Comparison of ENCODE assay signal across 32 cellular contexts in genomic region chr22:30295576-30295975, GRCh38. TPM values are rescaled to one million over a fixed set of nuclear protein-coding genes. Genes with fewer than 3 reads are reported as not detected.
A peak's percentile ranks its signal among the peaks of the same experiment; 100 is the strongest.
DNase-seq lines count a peak whose midpoint lies in the region; ATAC-seq and TF ChIP-seq lines count a peak whose summit lies in the region.
"Had no signal": no experiment of that assay in that cellular context is flagged by ENCODE, and none has a peak within 500 bp of the region (broad histone marks: within the 10 kb centered on the region; RNA-seq: fewer than 3 reads in every experiment).

No MANE protein-coding gene starts in this region.

- TF ChIP-seq EP300 in upper lobe of left lung (IDR thresholded peaks at IDR 0.05): no peak

- POLR2A ChIA-PET in naive thymus-derived CD4-positive, alpha-beta T cell (lab: Charles Lee): interaction anchor here (0.6 to 32.8 kb wide), 4 partner anchors 25 to 296 kb away, joined by 3 to 1265 read pairs (median 6); partner anchors contain the start of genes CCDC157, PES1, SEC14L2 and SF3A1
- POLR2A ChIA-PET in Caco-2 (lab: Charles Lee): no interaction called here

- H3K36me3 ChIP-seq in KOPT-K1 (ENCODE audit: insufficient read depth, low read length) (peaks cover 95% of the 10 kb centered on the region), upper lobe of left lung (peaks cover 28 to 85% (median 68%) of the 10 kb centered on the region in 4 donors), Caco-2 (ENCODE audit: control insufficient read depth, insufficient read depth, low read length) (peaks cover 3% of the 10 kb centered on the region)
- peaks cover 0 to 71% (median 26%) of the 10 kb centered on the region in 3 experiments for H3K36me3 ChIP-seq in naive thymus-derived CD4-positive, alpha-beta T cell (ENCODE audit: control insufficient read depth in 2 of 3, insufficient read depth in 3 of 3, low read length in 3 of 3)
- H3K36me3 ChIP-seq: SJCRH30 had no signal

- H3K36me3 Mint-ChIP-seq in naive thymus-derived CD4-positive, alpha-beta T cell: peaks cover 3 to 37% (median 20%) of the 10 kb centered on the region in 5 donors
- H3K36me3 Mint-ChIP-seq in Caco-2 (ENCODE audit: insufficient read depth, unreplicated experiment): peaks cover 19% of the 10 kb centered on the region

- H3K4me3 Mint-ChIP-seq in naive thymus-derived CD4-positive, alpha-beta T cell: peak overlapping the region in 7 of 10 donors; percentile 16 to 82 (median 77)
- H3K4me3 Mint-ChIP-seq in Caco-2 (ENCODE audit: unreplicated experiment): no peak overlapping the region
- H3K4me3 Mint-ChIP-seq: activated B cell treated with CpG ODN at 0.5 μM for 24 hours; immature natural killer cell; neural crest cell; stimulated activated naive CD8-positive, alpha-beta T cell treated with anti-CD3 and anti-CD28 coated beads, Interleukin-15, Interleukin-2, amounts not matched to agents 100 ng/mL and 50 ng/mL, for 24 hours had no signal

- peaks cover 4 to 63% of the 10 kb centered on the region in 2 donors for H3K4me1 ChIP-seq in naive thymus-derived CD4-positive, alpha-beta T cell (ENCODE audit: control insufficient read depth in 2 of 2, insufficient read depth in 2 of 2, low read length in 2 of 2)
- H3K4me1 ChIP-seq in upper lobe of left lung: peaks cover 45 to 66% (median 57%) of the 10 kb centered on the region in 4 donors
- peaks cover 16% of the 10 kb centered on the region for H3K4me1 ChIP-seq in Caco-2

- H3K27me3 Mint-ChIP-seq in naive thymus-derived CD4-positive, alpha-beta T cell: no peaks in the 10 kb centered on the region
- no peaks in the 10 kb centered on the region for H3K27me3 Mint-ChIP-seq in Caco-2 (ENCODE audit: insufficient read depth, unreplicated experiment)
- H3K27me3 Mint-ChIP-seq: activated B cell treated with CpG ODN at 0.5 μM for 24 hours; stimulated activated naive CD8-positive, alpha-beta T cell treated with anti-CD3 and anti-CD28 coated beads, Interleukin-15, Interleukin-2, amounts not matched to agents 100 ng/mL and 50 ng/mL, for 24 hours had no signal

- H3K4me3 ChIP-seq in naive thymus-derived CD4-positive, alpha-beta T cell (ENCODE audit: low read length): no peak overlapping the region
- H3K4me3 ChIP-seq in upper lobe of left lung (no peak overlapping the region), Caco-2 (ENCODE audit: low read depth, low read length) (no peak overlapping the region)
- H3K4me3 ChIP-seq: cardiac muscle cell, GM23248, pancreas, Peyer's patch, SJCRH30, skin epidermis, thoracic aorta had no signal

- peak overlapping the region; percentile 74 to 98 (median 97) for H3K27ac Mint-ChIP-seq in naive thymus-derived CD4-positive, alpha-beta T cell
- H3K27ac Mint-ChIP-seq in Caco-2 (ENCODE audit: unreplicated experiment): no peak overlapping the region
- H3K27ac Mint-ChIP-seq: activated B cell treated with CpG ODN at 0.5 μM for 24 hours had no signal

- no peak for TF ChIP-seq CTCF in upper lobe of left lung (IDR thresholded peaks at IDR 0.05)
- no peak for TF ChIP-seq CTCF in Caco-2 (IDR thresholded peaks at IDR 0.05; ENCODE audit: insufficient read depth in 1 of 2, low read depth in 1 of 2, low read length in 1 of 2, severe bottlenecking in 1 of 2, unreplicated experiment in 1 of 2)

- H3K9me3 ChIP-seq in KOPT-K1 (ENCODE audit: insufficient read depth, low read length, poor library complexity, severe bottlenecking) (no peaks in the 10 kb centered on the region), upper lobe of left lung (no peaks in the 10 kb centered on the region), Caco-2 (no peaks in the 10 kb centered on the region)
- no peaks in the 10 kb centered on the region for H3K9me3 ChIP-seq in naive thymus-derived CD4-positive, alpha-beta T cell (ENCODE audit: control insufficient read depth in 2 of 3, low read length in 3 of 3)
- H3K9me3 ChIP-seq: pancreas, Peyer's patch, SJCRH30, thoracic aorta had no signal

- no TSS peak for BruUV-seq in Caco-2 (replicated peaks; lab: Mats Ljungman, UMichigan)

- CTCF ChIA-PET in naive thymus-derived CD4-positive, alpha-beta T cell (lab: Charles Lee): interaction anchor here (0.5 to 1.5 kb wide), 6 partner anchors 8 to 187 kb away, joined by 3 to 11 read pairs (median 4); partner anchors contain the start of gene RNF215
- CTCF ChIA-PET in Caco-2 (lab: Charles Lee): no interaction called here

- DNase-seq in Right ventricle myocardium superior (peak; percentile 29), Right ventricle myocardium inferior (ENCODE audit: missing footprints) (no peak), upper lobe of left lung (no peak), superior temporal gyrus (ENCODE audit: extremely low spot score) (no peak), Caco-2 (no peak), EL (no peak)
- DNase-seq in naive thymus-derived CD4-positive, alpha-beta T cell: no peak
- DNase-seq: activated B cell treated with CpG ODN at 0.5 μM for 24 hours; activated naive CD4-positive, alpha-beta T cell; aorta; Calu3; cortex of kidney; GM23248; immature natural killer cell; mesenchymal stem cell; NCI-H1092 treated with DMSO at 0.1 percent for 48 hours; NCI-H1694 treated with DMSO at 0.1 percent for 48 hours; NCI-H446 treated with DMSO at 0.1 percent for 48 hours; NCI-H774; pancreas; Peyer's patch; retina; SJCRH30 had no signal

- no peaks in the 10 kb centered on the region for H3K27me3 ChIP-seq in naive thymus-derived CD4-positive, alpha-beta T cell (ENCODE audit: control insufficient read depth in 2 of 2, insufficient read depth in 2 of 2, low read length in 2 of 2)
- H3K27me3 ChIP-seq in upper lobe of left lung (no peaks in the 10 kb centered on the region), Caco-2 (replicated peaks; ENCODE audit: control insufficient read depth, insufficient read depth, low read length) (no peaks in the 10 kb centered on the region)
- H3K27me3 ChIP-seq: cardiac muscle cell, pancreas, Peyer's patch, SJCRH30 had no signal

- 75 to 79% methylated on average over 5 to 7 of the region's 7 CpGs for WGBS in upper lobe of left lung, 2 donors

- no peak for TF ChIP-seq POLR2A in upper lobe of left lung (IDR thresholded peaks at IDR 0.05)

- ATAC-seq in Right ventricle myocardium superior (ENCODE audit: poor library complexity): no peak
- no peak for ATAC-seq in Right ventricle myocardium inferior
- ATAC-seq in naive thymus-derived CD4-positive, alpha-beta T cell: no peak
- ATAC-seq in upper lobe of left lung (ENCODE audit: low FRiP score in 2 of 2): no peak
- ATAC-seq: left lobe of liver, pancreas had no signal

- intact Hi-C loops in Right ventricle myocardium superior (cut with DNase I): no loop called here
- intact Hi-C loops in Right ventricle myocardium inferior (cut with DNase I): no loop called here
- intact Hi-C loops in naive thymus-derived CD4-positive, alpha-beta T cell (cut with micrococcal nuclease): no loop called here
- intact Hi-C loops in Caco-2 (cut with micrococcal nuclease; ENCODE audit: unreplicated experiment): no loop called here

- no peaks in the 10 kb centered on the region for H3K9me3 Mint-ChIP-seq in naive thymus-derived CD4-positive, alpha-beta T cell
- H3K9me3 Mint-ChIP-seq in Caco-2 (ENCODE audit: unreplicated experiment): no peaks in the 10 kb centered on the region
- H3K9me3 Mint-ChIP-seq: activated B cell treated with CpG ODN at 0.5 μM for 24 hours; immature natural killer cell; neural crest cell; stimulated activated naive CD8-positive, alpha-beta T cell treated with anti-CD3 and anti-CD28 coated beads, Interleukin-15, Interleukin-2, amounts not matched to agents 100 ng/mL and 50 ng/mL, for 24 hours had no signal

- peak overlapping the region; percentile 72 for H3K27ac ChIP-seq in KOPT-K1 (ENCODE audit: low read depth, low read length, poor library complexity, severe bottlenecking)
- peak overlapping the region; percentile 77 for H3K27ac ChIP-seq in naive thymus-derived CD4-positive, alpha-beta T cell (ENCODE audit: low read depth, low read length)
- H3K27ac ChIP-seq in upper lobe of left lung: peak overlapping the region in 3 of 4 donors; percentile 3 to 90 (median 83)
- H3K27ac ChIP-seq: cardiac muscle cell, GM23248, pancreas, SJCRH30, thoracic aorta had no signal

- peaks cover 32 to 85% (median 70%) of the 10 kb centered on the region in 7 donors for H3K4me1 Mint-ChIP-seq in naive thymus-derived CD4-positive, alpha-beta T cell
- H3K4me1 Mint-ChIP-seq in Caco-2 (ENCODE audit: low read depth, unreplicated experiment): peaks cover 13% of the 10 kb centered on the region
- H3K4me1 Mint-ChIP-seq: neural crest cell had no signal

RNA-seq across cellular contexts. Expression of gene CASTOR1, which starts 6.3 kb away (rescaled TPM):
- 5.3 TPM for total RNA-seq in Right ventricle myocardium superior
- total RNA-seq in Right ventricle myocardium inferior: 8.2 TPM
- total RNA-seq in naive thymus-derived CD4-positive, alpha-beta T cell: 10 to 100 TPM; 12.4 to 21.3 (median 17.9) TPM
- 10 to 100 TPM; 19.0 to 43.0 TPM for polyA plus RNA-seq in naive thymus-derived CD4-positive, alpha-beta T cell
- total RNA-seq in upper lobe of left lung: 10 to 100 TPM in 4 of 6 donors, 1 to 10 TPM in 2; 7.0 to 31.5 (median 22.1) TPM
- 6.3 and 7.4 TPM in 2 replicates for total RNA-seq in Caco-2 (2022)

RNA-seq across cellular contexts. Expression of gene OSM, which starts 28.9 kb away (rescaled TPM):
- total RNA-seq in Right ventricle myocardium superior (0.11 TPM), Right ventricle myocardium inferior (0.19 TPM), upper lobe of left lung (10 to 100 TPM in 1 of 6 donors, 1 to 10 TPM in 4, under 1 TPM in 1; 0.98 to 11.7 (median 5.1) TPM), Caco-2 (2022) (not detected in 2 replicates)
- 100 to 1,000 TPM in 1 of 5 experiments, 10 to 100 TPM in 2, 1 to 10 TPM in 1, under 1 TPM in 1; 0.49 to 158 (median 46.0) TPM for total RNA-seq in naive thymus-derived CD4-positive, alpha-beta T cell
- polyA plus RNA-seq in naive thymus-derived CD4-positive, alpha-beta T cell: 1 to 10 TPM; 2.0 to 6.3 TPM
- total RNA-seq: Calu3, cardiac muscle cell, GM23248, HT-29, neural crest cell, Peyer's patch, SJCRH30 had no signal
- polyA plus RNA-seq: BJ, cardiac muscle cell, GM23248 had no signal

RNA-seq across cellular contexts. Expression of gene TBC1D10A, which starts 31.2 kb away (rescaled TPM):
- 6.5 TPM for total RNA-seq in Right ventricle myocardium superior
- total RNA-seq in Right ventricle myocardium inferior: 7.1 TPM
- total RNA-seq in naive thymus-derived CD4-positive, alpha-beta T cell: 10 to 100 TPM; 47.2 to 73.8 (median 70.9) TPM
- polyA plus RNA-seq in naive thymus-derived CD4-positive, alpha-beta T cell: 10 to 100 TPM; 62.6 to 84.7 TPM
- 10 to 100 TPM; 22.6 to 61.0 (median 36.2) TPM for total RNA-seq in upper lobe of left lung
- total RNA-seq in Caco-2 (2022): 11.1 and 12.2 TPM in 2 replicates

RNA-seq across cellular contexts. Expression of gene LIF, which starts 49.0 kb away (rescaled TPM):
- total RNA-seq in Right ventricle myocardium superior (0.54 TPM), Right ventricle myocardium inferior (0.27 TPM), upper lobe of left lung (10 to 100 TPM in 1 of 6 donors, 1 to 10 TPM in 4, under 1 TPM in 1; 0.89 to 16.9 (median 3.8) TPM), Caco-2 (2022) (8.0 and 9.7 TPM in 2 replicates)
- total RNA-seq in naive thymus-derived CD4-positive, alpha-beta T cell: 100 to 1,000 TPM in 1 of 5 experiments, under 1 TPM in 2, not detected in 2; 0.64 to 260 (median 0.98) TPM
- not detected for polyA plus RNA-seq in naive thymus-derived CD4-positive, alpha-beta T cell
